ENCODE assay signal across 1 cellular context in the genomic region with DNA sequence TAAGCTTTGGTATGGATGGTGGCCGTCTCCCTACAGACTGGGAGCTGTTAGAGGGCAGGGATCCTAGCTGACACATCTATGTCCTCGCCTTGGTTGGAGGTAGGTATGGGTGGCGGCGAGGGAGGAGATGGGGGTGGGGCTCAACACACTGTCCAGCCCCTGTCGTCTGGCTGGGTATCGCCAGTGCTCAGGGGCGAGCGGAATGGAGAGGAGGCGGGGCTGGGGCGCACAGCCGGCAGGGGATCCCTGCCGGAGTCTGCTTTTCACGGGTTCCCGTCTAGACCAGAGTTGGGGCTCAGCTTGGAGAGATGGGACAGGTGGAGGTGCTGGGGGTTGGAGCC.
TF ChIP-seq lines count a peak whose summit lies in the region.

No MANE protein-coding gene starts in this region.

TF ChIP-seq in HepG2, 621 proteins besides CTCF, POLR2A, EP300 and RAD21 (continues in another document):
- TF ChIP-seq MED8 (CRISPR knock-in tag; IDR thresholded peaks at IDR 0.05; ENCODE audit: insufficient replicate concordance) (no peak), SALL1 (CRISPR knock-in tag; IDR thresholded peaks at IDR 0.05) (no peak), CHD4 (IDR thresholded peaks at IDR 0.05; ENCODE audit: borderline replicate concordance, low read length) (no peak), MEIS2 (CRISPR knock-in tag; IDR thresholded peaks at IDR 0.05) (no peak), ZSCAN30 (CRISPR knock-in tag; IDR thresholded peaks at IDR 0.05) (no peak), ADNP (CRISPR knock-in tag; IDR thresholded peaks at IDR 0.05) (no peak), XRCC5 (optimal IDR thresholded peaks at IDR 0.05; ENCODE audit: low read length) (peak; percentile 14), NR1H2 (CRISPR knock-in tag; IDR thresholded peaks at IDR 0.05; ENCODE audit: borderline replicate concordance, low read depth) (no peak), ZNF333 (CRISPR knock-in tag; IDR thresholded peaks at IDR 0.05; ENCODE audit: borderline replicate concordance) (no peak), ZNF326 (CRISPR knock-in tag; IDR thresholded peaks at IDR 0.05; ENCODE audit: borderline replicate concordance) (no peak), CEBPB (IDR thresholded peaks at IDR 0.05; ENCODE audit: borderline replicate concordance, low read depth, low read length) (no peak), ZNF652 (CRISPR knock-in tag; IDR thresholded peaks at IDR 0.05; ENCODE audit: borderline replicate concordance, low read depth) (no peak), ZNF496 (CRISPR knock-in tag; IDR thresholded peaks at IDR 0.05; ENCODE audit: insufficient replicate concordance) (no peak), NFKB2 (CRISPR knock-in tag; IDR thresholded peaks at IDR 0.05; ENCODE audit: borderline replicate concordance) (no peak), CBX1 (IDR thresholded peaks at IDR 0.05; ENCODE audit: low read depth) (no peak), SMARCC2 (IDR thresholded peaks at IDR 0.05) (no peak), MAF1 (CRISPR knock-in tag; IDR thresholded peaks at IDR 0.05; ENCODE audit: borderline replicate concordance) (no peak), NFIC (IDR thresholded peaks at IDR 0.05; ENCODE audit: low read length) (no peak), KLF13 (CRISPR knock-in tag; IDR thresholded peaks at IDR 0.05) (no peak), DNMT1 (CRISPR knock-in tag; IDR thresholded peaks at IDR 0.05) (no peak), MYC (CRISPR knock-in tag; IDR thresholded peaks at IDR 0.05; ENCODE audit: borderline replicate concordance) (peak; percentile 43; the same call in 1 of the 2 replicates), EED (CRISPR knock-in tag; IDR thresholded peaks at IDR 0.05) (no peak), ZNF30 (CRISPR knock-in tag; IDR thresholded peaks at IDR 0.05) (no peak), TCF12 (IDR thresholded peaks at IDR 0.05) (no peak), TCF12 (CRISPR knock-in tag; IDR thresholded peaks at IDR 0.05) (no peak), ZNF207 (IDR thresholded peaks at IDR 0.05; ENCODE audit: borderline replicate concordance) (no peak), THYN1 (CRISPR knock-in tag; IDR thresholded peaks at IDR 0.05; ENCODE audit: borderline replicate concordance, low read depth) (no peak), SP5 (CRISPR knock-in tag; IDR thresholded peaks at IDR 0.05; ENCODE audit: borderline replicate concordance, low read depth) (0 out of 2 replicates have a peak, but pooled peaks have one; percentile 33), ZNF230 (CRISPR knock-in tag; IDR thresholded peaks at IDR 0.05) (no peak), NR2C2 (CRISPR knock-in tag; IDR thresholded peaks at IDR 0.05; ENCODE audit: borderline replicate concordance) (0 out of 2 replicates have a peak, but pooled peaks have one; percentile 19), SSRP1 (CRISPR knock-in tag; IDR thresholded peaks at IDR 0.05) (no peak), NCOA5 (CRISPR knock-in tag; IDR thresholded peaks at IDR 0.05) (no peak), ZNF556 (CRISPR knock-in tag; IDR thresholded peaks at IDR 0.05; ENCODE audit: borderline replicate concordance) (no peak), ZNF564 (CRISPR knock-in tag; IDR thresholded peaks at IDR 0.05) (no peak), ZC3H13 (CRISPR knock-in tag; IDR thresholded peaks at IDR 0.05) (no peak), ZNF629 (CRISPR knock-in tag; conservative IDR thresholded peaks at IDR 0.05) (no peak), HOXA3 (CRISPR knock-in tag; IDR thresholded peaks at IDR 0.05) (no peak)
- TF ChIP-seq, protein P1, sequence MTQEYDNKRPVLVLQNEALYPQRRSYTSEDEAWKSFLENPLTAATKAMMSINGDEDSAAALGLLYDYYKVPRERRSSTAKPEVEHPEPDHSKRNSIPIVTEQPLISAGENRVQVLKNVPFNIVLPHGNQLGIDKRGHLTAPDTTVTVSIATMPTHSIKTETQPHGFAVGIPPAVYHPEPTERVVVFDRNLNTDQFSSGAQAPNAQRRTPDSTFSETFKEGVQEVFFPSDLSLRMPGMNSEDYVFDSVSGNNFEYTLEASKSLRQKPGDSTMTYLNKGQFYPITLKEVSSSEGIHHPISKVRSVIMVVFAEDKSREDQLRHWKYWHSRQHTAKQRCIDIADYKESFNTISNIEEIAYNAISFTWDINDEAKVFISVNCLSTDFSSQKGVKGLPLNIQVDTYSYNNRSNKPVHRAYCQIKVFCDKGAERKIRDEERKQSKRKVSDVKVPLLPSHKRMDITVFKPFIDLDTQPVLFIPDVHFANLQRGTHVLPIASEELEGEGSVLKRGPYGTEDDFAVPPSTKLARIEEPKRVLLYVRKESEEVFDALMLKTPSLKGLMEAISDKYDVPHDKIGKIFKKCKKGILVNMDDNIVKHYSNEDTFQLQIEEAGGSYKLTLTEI (CRISPR knock-in tag; conservative IDR thresholded peaks at IDR 0.05): no peak
- TF ChIP-seq, protein P2, sequence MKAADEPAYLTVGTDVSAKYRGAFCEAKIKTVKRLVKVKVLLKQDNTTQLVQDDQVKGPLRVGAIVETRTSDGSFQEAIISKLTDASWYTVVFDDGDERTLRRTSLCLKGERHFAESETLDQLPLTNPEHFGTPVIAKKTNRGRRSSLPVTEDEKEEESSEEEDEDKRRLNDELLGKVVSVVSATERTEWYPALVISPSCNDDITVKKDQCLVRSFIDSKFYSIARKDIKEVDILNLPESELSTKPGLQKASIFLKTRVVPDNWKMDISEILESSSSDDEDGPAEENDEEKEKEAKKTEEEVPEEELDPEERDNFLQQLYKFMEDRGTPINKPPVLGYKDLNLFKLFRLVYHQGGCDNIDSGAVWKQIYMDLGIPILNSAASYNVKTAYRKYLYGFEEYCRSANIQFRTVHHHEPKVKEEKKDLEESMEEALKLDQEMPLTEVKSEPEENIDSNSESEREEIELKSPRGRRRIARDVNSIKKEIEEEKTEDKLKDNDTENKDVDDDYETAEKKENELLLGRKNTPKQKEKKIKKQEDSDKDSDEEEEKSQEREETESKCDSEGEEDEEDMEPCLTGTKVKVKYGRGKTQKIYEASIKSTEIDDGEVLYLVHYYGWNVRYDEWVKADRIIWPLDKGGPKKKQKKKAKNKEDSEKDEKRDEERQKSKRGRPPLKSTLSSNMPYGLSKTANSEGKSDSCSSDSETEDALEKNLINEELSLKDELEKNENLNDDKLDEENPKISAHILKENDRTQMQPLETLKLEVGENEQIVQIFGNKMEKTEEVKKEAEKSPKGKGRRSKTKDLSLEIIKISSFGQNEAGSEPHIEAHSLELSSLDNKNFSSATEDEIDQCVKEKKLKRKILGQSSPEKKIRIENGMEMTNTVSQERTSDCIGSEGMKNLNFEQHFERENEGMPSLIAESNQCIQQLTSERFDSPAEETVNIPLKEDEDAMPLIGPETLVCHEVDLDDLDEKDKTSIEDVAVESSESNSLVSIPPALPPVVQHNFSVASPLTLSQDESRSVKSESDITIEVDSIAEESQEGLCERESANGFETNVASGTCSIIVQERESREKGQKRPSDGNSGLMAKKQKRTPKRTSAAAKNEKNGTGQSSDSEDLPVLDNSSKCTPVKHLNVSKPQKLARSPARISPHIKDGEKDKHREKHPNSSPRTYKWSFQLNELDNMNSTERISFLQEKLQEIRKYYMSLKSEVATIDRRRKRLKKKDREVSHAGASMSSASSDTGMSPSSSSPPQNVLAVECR (CRISPR knock-in tag; IDR thresholded peaks at IDR 0.05; ENCODE audit: borderline replicate concordance): no peak
- TF ChIP-seq, protein P3, sequence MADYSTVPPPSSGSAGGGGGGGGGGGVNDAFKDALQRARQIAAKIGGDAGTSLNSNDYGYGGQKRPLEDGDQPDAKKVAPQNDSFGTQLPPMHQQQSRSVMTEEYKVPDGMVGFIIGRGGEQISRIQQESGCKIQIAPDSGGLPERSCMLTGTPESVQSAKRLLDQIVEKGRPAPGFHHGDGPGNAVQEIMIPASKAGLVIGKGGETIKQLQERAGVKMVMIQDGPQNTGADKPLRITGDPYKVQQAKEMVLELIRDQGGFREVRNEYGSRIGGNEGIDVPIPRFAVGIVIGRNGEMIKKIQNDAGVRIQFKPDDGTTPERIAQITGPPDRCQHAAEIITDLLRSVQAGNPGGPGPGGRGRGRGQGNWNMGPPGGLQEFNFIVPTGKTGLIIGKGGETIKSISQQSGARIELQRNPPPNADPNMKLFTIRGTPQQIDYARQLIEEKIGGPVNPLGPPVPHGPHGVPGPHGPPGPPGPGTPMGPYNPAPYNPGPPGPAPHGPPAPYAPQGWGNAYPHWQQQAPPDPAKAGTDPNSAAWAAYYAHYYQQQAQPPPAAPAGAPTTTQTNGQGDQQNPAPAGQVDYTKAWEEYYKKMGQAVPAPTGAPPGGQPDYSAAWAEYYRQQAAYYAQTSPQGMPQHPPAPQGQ (CRISPR knock-in tag; IDR thresholded peaks at IDR 0.05; ENCODE audit: borderline replicate concordance): no peak
- TF ChIP-seq, protein P4, sequence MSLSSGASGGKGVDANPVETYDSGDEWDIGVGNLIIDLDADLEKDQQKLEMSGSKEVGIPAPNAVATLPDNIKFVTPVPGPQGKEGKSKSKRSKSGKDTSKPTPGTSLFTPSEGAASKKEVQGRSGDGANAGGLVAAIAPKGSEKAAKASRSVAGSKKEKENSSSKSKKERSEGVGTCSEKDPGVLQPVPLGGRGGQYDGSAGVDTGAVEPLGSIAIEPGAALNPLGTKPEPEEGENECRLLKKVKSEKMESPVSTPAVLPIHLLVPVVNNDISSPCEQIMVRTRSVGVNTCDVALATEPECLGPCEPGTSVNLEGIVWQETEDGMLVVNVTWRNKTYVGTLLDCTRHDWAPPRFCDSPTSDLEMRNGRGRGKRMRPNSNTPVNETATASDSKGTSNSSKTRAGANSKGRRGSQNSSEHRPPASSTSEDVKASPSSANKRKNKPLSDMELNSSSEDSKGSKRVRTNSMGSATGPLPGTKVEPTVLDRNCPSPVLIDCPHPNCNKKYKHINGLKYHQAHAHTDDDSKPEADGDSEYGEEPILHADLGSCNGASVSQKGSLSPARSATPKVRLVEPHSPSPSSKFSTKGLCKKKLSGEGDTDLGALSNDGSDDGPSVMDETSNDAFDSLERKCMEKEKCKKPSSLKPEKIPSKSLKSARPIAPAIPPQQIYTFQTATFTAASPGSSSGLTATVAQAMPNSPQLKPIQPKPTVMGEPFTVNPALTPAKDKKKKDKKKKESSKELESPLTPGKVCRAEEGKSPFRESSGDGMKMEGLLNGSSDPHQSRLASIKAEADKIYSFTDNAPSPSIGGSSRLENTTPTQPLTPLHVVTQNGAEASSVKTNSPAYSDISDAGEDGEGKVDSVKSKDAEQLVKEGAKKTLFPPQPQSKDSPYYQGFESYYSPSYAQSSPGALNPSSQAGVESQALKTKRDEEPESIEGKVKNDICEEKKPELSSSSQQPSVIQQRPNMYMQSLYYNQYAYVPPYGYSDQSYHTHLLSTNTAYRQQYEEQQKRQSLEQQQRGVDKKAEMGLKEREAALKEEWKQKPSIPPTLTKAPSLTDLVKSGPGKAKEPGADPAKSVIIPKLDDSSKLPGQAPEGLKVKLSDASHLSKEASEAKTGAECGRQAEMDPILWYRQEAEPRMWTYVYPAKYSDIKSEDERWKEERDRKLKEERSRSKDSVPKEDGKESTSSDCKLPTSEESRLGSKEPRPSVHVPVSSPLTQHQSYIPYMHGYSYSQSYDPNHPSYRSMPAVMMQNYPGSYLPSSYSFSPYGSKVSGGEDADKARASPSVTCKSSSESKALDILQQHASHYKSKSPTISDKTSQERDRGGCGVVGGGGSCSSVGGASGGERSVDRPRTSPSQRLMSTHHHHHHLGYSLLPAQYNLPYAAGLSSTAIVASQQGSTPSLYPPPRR (CRISPR knock-in tag; IDR thresholded peaks at IDR 0.05; ENCODE audit: borderline replicate concordance): 0 out of 2 replicates have a peak, but pooled peaks have one; percentile 15
- TF ChIP-seq, protein P5, sequence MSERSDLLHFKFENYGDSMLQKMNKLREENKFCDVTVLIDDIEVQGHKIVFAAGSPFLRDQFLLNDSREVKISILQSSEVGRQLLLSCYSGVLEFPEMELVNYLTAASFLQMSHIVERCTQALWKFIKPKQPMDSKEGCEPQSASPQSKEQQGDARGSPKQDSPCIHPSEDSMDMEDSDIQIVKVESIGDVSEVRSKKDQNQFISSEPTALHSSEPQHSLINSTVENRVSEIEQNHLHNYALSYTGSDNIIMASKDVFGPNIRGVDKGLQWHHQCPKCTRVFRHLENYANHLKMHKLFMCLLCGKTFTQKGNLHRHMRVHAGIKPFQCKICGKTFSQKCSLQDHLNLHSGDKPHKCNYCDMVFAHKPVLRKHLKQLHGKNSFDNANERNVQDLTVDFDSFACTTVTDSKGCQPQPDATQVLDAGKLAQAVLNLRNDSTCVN (CRISPR knock-in tag; IDR thresholded peaks at IDR 0.05; ENCODE audit: borderline replicate concordance): no peak
- TF ChIP-seq, protein P6, sequence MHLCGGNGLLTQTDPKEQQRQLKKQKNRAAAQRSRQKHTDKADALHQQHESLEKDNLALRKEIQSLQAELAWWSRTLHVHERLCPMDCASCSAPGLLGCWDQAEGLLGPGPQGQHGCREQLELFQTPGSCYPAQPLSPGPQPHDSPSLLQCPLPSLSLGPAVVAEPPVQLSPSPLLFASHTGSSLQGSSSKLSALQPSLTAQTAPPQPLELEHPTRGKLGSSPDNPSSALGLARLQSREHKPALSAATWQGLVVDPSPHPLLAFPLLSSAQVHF (CRISPR knock-in tag; IDR thresholded peaks at IDR 0.05): no peak
- TF ChIP-seq, protein P7, sequence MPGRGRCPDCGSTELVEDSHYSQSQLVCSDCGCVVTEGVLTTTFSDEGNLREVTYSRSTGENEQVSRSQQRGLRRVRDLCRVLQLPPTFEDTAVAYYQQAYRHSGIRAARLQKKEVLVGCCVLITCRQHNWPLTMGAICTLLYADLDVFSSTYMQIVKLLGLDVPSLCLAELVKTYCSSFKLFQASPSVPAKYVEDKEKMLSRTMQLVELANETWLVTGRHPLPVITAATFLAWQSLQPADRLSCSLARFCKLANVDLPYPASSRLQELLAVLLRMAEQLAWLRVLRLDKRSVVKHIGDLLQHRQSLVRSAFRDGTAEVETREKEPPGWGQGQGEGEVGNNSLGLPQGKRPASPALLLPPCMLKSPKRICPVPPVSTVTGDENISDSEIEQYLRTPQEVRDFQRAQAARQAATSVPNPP (CRISPR knock-in tag; IDR thresholded peaks at IDR 0.05): no peak
- TF ChIP-seq, protein P8, sequence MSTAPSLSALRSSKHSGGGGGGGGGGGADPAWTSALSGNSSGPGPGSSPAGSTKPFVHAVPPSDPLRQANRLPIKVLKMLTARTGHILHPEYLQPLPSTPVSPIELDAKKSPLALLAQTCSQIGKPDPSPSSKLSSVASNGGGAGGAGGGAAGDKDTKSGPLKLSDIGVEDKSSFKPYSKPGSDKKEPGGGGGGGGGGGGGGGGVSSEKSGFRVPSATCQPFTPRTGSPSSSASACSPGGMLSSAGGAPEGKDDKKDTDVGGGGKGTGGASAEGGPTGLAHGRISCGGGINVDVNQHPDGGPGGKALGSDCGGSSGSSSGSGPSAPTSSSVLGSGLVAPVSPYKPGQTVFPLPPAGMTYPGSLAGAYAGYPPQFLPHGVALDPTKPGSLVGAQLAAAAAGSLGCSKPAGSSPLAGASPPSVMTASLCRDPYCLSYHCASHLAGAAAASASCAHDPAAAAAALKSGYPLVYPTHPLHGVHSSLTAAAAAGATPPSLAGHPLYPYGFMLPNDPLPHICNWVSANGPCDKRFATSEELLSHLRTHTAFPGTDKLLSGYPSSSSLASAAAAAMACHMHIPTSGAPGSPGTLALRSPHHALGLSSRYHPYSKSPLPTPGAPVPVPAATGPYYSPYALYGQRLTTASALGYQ (CRISPR knock-in tag; IDR thresholded peaks at IDR 0.05): no peak
- TF ChIP-seq, protein P9, sequence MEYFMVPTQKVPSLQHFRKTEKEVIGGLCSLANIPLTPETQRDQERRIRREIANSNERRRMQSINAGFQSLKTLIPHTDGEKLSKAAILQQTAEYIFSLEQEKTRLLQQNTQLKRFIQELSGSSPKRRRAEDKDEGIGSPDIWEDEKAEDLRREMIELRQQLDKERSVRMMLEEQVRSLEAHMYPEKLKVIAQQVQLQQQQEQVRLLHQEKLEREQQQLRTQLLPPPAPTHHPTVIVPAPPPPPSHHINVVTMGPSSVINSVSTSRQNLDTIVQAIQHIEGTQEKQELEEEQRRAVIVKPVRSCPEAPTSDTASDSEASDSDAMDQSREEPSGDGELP (IDR thresholded peaks at IDR 0.05; ENCODE audit: borderline replicate concordance, low read depth): no peak
